In genomic region chr20:1310506-1311190, GRCh38 we compare ENCODE assay signal across 17 cellular contexts.
"Had no signal": no experiment of that assay in that cellular context is flagged by ENCODE, and none has a peak within 500 bp of the region (broad histone marks: within the 10 kb centered on the region; RNA-seq: fewer than 3 reads in every experiment).

No MANE protein-coding gene starts in this region.

- DNase-seq: activated CD4-positive, alpha-beta memory T cell treated with anti-CD3 and anti-CD28 coated beads for 36 hours; activated CD4-positive, alpha-beta T cell treated with anti-CD3 and anti-CD28 coated beads for 4 hours; activated naive CD8-positive, alpha-beta T cell treated with anti-CD3 and anti-CD28 coated beads for 36 hours; activated T-cell treated with anti-CD3 and anti-CD28 coated beads for 4 hours; amniotic stem cell; body of pancreas; colonic mucosa; nephron progenitor cell; psoas muscle; right cardiac atrium had no signal

- H3K27me3 ChIP-seq: body of pancreas, colonic mucosa, suprapubic skin had no signal

- ATAC-seq: body of pancreas, left lobe of liver, psoas muscle, right cardiac atrium, WTC11 had no signal

- H3K36me3 Mint-ChIP-seq: activated CD4-positive, alpha-beta memory T cell treated with anti-CD3 and anti-CD28 coated beads for 36 hours; activated naive CD8-positive, alpha-beta T cell treated with anti-CD3 and anti-CD28 coated beads for 36 hours; type B pancreatic cell; WTC11 had no signal

- H3K27me3 Mint-ChIP-seq: activated CD4-positive, alpha-beta memory T cell treated with anti-CD3 and anti-CD28 coated beads for 36 hours; activated naive CD8-positive, alpha-beta T cell treated with anti-CD3 and anti-CD28 coated beads for 36 hours; stimulated activated naive CD8-positive, alpha-beta T cell treated with anti-CD3 and anti-CD28 coated beads, Interleukin-15, Interleukin-2, amounts not matched to agents 100 ng/mL and 50 ng/mL, for 24 hours had no signal

- H3K9me3 ChIP-seq: body of pancreas, colonic mucosa, psoas muscle, suprapubic skin had no signal

- H3K4me3 Mint-ChIP-seq: activated CD4-positive, alpha-beta memory T cell treated with anti-CD3 and anti-CD28 coated beads for 36 hours; activated naive CD8-positive, alpha-beta T cell treated with anti-CD3 and anti-CD28 coated beads for 36 hours; activated T-helper 1 cell treated with anti-CD3 and anti-CD28 coated beads, Interleukin-12 subunit alpha, Interleukin-12 subunit beta, Interleukin-2, Interleukin-4 antibody, amounts not matched to agents 30 ng/mL and 10 ng/mL and 1 ng/mL, durations not matched to agents 14 hours and 24 hours and 36 hours; nephron progenitor cell; stimulated activated naive CD8-positive, alpha-beta T cell treated with anti-CD3 and anti-CD28 coated beads, Interleukin-15, Interleukin-2, amounts not matched to agents 100 ng/mL and 50 ng/mL, for 24 hours; type B pancreatic cell; WTC11 had no signal

- H3K9me3 Mint-ChIP-seq: activated CD4-positive, alpha-beta memory T cell treated with anti-CD3 and anti-CD28 coated beads for 36 hours; activated naive CD8-positive, alpha-beta T cell treated with anti-CD3 and anti-CD28 coated beads for 36 hours; activated T-helper 1 cell treated with anti-CD3 and anti-CD28 coated beads, Interleukin-12 subunit alpha, Interleukin-12 subunit beta, Interleukin-2, Interleukin-4 antibody, amounts not matched to agents 30 ng/mL and 10 ng/mL and 1 ng/mL, durations not matched to agents 14 hours and 24 hours and 36 hours; nephron progenitor cell; stimulated activated naive CD8-positive, alpha-beta T cell treated with anti-CD3 and anti-CD28 coated beads, Interleukin-15, Interleukin-2, amounts not matched to agents 100 ng/mL and 50 ng/mL, for 24 hours; type B pancreatic cell; WTC11 had no signal

- H3K27ac Mint-ChIP-seq: activated CD4-positive, alpha-beta memory T cell treated with anti-CD3 and anti-CD28 coated beads for 36 hours; activated naive CD8-positive, alpha-beta T cell treated with anti-CD3 and anti-CD28 coated beads for 36 hours; activated T-helper 1 cell treated with anti-CD3 and anti-CD28 coated beads, Interleukin-12 subunit alpha, Interleukin-12 subunit beta, Interleukin-2, Interleukin-4 antibody, amounts not matched to agents 30 ng/mL and 10 ng/mL and 1 ng/mL, durations not matched to agents 14 hours and 24 hours and 36 hours; nephron progenitor cell; stimulated activated naive CD8-positive, alpha-beta T cell treated with anti-CD3 and anti-CD28 coated beads, Interleukin-15, Interleukin-2, amounts not matched to agents 100 ng/mL and 50 ng/mL, for 24 hours; type B pancreatic cell; WTC11 had no signal

- H3K27ac ChIP-seq: body of pancreas, colonic mucosa, psoas muscle, suprapubic skin had no signal

- H3K4me1 Mint-ChIP-seq: WTC11 had no signal

- H3K4me1 ChIP-seq: colonic mucosa, psoas muscle had no signal

- H3K4me3 ChIP-seq: body of pancreas, colonic mucosa, lung, psoas muscle, suprapubic skin had no signal
